ENCODE assay signal across 1 cellular context in genomic region chr5:154474267-154474956, GRCh38.
A peak's percentile ranks its signal among the peaks of the same experiment; 100 is the strongest.
TF ChIP-seq lines count a peak whose summit lies in the region.

No MANE protein-coding gene starts in this region.

TF ChIP-seq in HepG2, 621 proteins besides CTCF, POLR2A, EP300 and RAD21:
- no peak for TF ChIP-seq PRPF4 (IDR thresholded peaks at IDR 0.05; ENCODE audit: low read depth, low read length, poor library complexity, severe bottlenecking)
- TF ChIP-seq EZH2 (conservative IDR thresholded peaks at IDR 0.05; ENCODE audit: low read depth, low read length): peak; percentile 81; the same call in 1 of the 2 replicates
- TF ChIP-seq TRIM22 (IDR thresholded peaks at IDR 0.05): no peak
